ENCODE assay signal across 23 cellular contexts in the genomic region with DNA sequence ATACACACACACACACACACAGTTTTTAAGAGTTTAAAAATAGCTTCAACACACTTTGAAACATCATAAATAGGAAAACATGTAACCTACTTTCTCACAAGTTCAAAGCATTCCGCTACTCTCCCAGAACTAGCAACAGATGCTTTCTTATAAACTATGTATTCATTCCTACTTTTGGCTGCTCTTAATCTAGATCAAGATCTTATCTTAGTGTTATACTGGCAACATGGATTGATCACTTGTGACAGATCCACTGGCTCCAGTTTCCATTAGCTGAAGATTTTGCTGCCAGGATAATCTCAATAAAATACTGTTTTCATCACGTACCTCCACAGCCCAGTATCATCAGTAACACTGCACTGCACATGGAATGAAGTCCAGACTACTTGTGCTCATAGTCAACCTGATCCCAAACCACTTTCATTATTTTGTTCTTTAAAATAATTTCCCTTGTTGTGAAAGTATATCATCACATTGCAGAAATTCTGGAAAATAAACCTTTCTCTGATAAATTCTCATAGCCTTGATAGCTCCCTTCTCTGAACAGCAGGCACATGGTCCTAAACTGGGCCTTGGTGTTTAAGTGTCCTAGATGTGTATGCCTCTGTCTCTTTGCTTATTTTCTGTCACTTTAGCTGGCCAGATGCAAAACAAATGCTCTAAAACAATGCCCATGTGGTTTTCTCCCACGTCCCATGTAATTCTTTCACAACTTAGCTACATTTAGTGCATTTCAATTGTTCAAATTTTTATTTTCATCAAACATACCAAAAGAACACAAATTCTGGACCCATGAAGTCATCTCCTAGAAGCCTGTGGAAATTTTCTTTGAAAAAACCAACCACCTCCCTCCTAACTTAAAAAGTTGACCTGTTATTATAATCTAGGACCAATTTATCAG.
DNase-seq lines count a peak whose midpoint lies in the region; ATAC-seq and TF ChIP-seq lines count a peak whose summit lies in the region.
"Had no signal": no experiment of that assay in that cellular context is flagged by ENCODE, and none has a peak within 500 bp of the region (broad histone marks: within the 10 kb centered on the region; RNA-seq: fewer than 3 reads in every experiment).

No MANE protein-coding gene starts in this region.

- no peak overlapping the region for H3K27ac ChIP-seq in adrenal gland
- no peak overlapping the region for H3K27ac ChIP-seq in right atrium auricular region
- H3K27ac ChIP-seq: A549; BLaER1 treated with 17β-estradiol and CSF1 and Interleukin-3, amounts not matched to agents 10 nM and 100 nM; Peyer's patch; SJCRH30 had no signal

- 58 to 85% (median 73%) methylated on average over 3 of the region's 3 CpGs for WGBS in adrenal gland, 4 donors

- H3K36me3 ChIP-seq in adrenal gland (replicated peaks in 1 of 2), result no peaks in the 10 kb centered on the region
- no peaks in the 10 kb centered on the region for H3K36me3 ChIP-seq in right atrium auricular region
- H3K36me3 ChIP-seq: BLaER1 treated with 17β-estradiol and CSF1 and Interleukin-3, amounts not matched to agents 10 nM and 100 nM; MG63; Peyer's patch; SJCRH30 had no signal

- H3K4me1 ChIP-seq in adrenal gland (replicated peaks in 1 of 2) (no peaks in the 10 kb centered on the region), right atrium auricular region (no peaks in the 10 kb centered on the region)
- H3K4me1 ChIP-seq: A549, Caco-2, Peyer's patch had no signal

- H3K9me3 ChIP-seq in adrenal gland (replicated peaks in 1 of 3) (no peaks in the 10 kb centered on the region), right atrium auricular region (no peaks in the 10 kb centered on the region)
- H3K9me3 ChIP-seq: A549; BLaER1 treated with 17β-estradiol and CSF1 and Interleukin-3, amounts not matched to agents 10 nM and 100 nM; Caco-2; MG63; Peyer's patch; SJCRH30 had no signal

- H3K4me3 ChIP-seq in fibroblast of pulmonary artery (replicated peaks; ENCODE audit: low read depth, low read length), result no peak overlapping the region
- H3K4me3 ChIP-seq in adrenal gland, result no peak overlapping the region
- no peak overlapping the region for H3K4me3 ChIP-seq in right atrium auricular region
- H3K4me3 ChIP-seq: A549; BLaER1 treated with 17β-estradiol and CSF1 and Interleukin-3, amounts not matched to agents 10 nM and 100 nM; MG63; Peyer's patch; SJCRH30 had no signal

- TF ChIP-seq CTCF in fibroblast of pulmonary artery (IDR thresholded peaks at IDR 0.05; ENCODE audit: low read length, missing control alignments) (no peak), adrenal gland (IDR thresholded peaks at IDR 0.05) (no peak), right atrium auricular region (IDR thresholded peaks at IDR 0.05) (no peak)

- ATAC-seq in HG03280 (IDR thresholded peaks at IDR 0.05; ENCODE audit: unreplicated experiment) (no peak), HG03045 (IDR thresholded peaks at IDR 0.05; ENCODE audit: unreplicated experiment) (no peak)
- ATAC-seq: A549, HCT116 had no signal

- DNase-seq in EH (ENCODE audit: low read depth) (peak; percentile 37), SK-N-DZ (ENCODE audit: low spot score) (peak; percentile 9), fibroblast of pulmonary artery (ENCODE audit: low read depth) (peak; percentile 60), adrenal gland (no peak), right atrium auricular region (ENCODE audit: low spot score) (no peak)
- DNase-seq: Caco-2; CD4-positive, alpha-beta memory T cell; DND-41; Kasumi-1; MG63; NCI-H1048; NCI-H1417 treated with DMSO at 0.1 percent for 48 hours; NCI-H187; NCI-H446; NCI-H526; Peyer's patch; SJCRH30; SW 1271 had no signal

- no peak for TF ChIP-seq POLR2A in adrenal gland (IDR thresholded peaks at IDR 0.05)

- intact Hi-C loops in adrenal gland (cut with DNase I), result no loop called here

- no peaks in the 10 kb centered on the region for H3K27me3 ChIP-seq in adrenal gland
- H3K27me3 ChIP-seq in right atrium auricular region, result no peaks in the 10 kb centered on the region
- H3K27me3 ChIP-seq: BLaER1 treated with 17β-estradiol and CSF1 and Interleukin-3, amounts not matched to agents 10 nM and 100 nM; MG63; Peyer's patch; SJCRH30 had no signal

Comparison
In these comparisons a context has a peak if more than half of its experiments do, and no peak if none do; other contexts are left out.
1. DNase-seq: peak in EH (single experiment), SK-N-DZ (single experiment) and fibroblast of pulmonary artery (single experiment); none in adrenal gland (0 of 7) and right atrium auricular region (single experiment).